21 cellular contexts compared by ENCODE assay signal in genomic region chr1:193658711-193659110, GRCh38.
"Had no signal": no experiment of that assay in that cellular context is flagged by ENCODE, and none has a peak within 500 bp of the region (broad histone marks: within the 10 kb centered on the region; RNA-seq: fewer than 3 reads in every experiment).

No MANE protein-coding gene starts in this region.

- DNase-seq: activated B cell treated with CpG ODN at 0.5 μM for 24 hours; activated CD4-positive, alpha-beta memory T cell treated with anti-CD3 and anti-CD28 coated beads, Interleukin-2, amount 10 ng/mL, durations not matched to agents 7 days and 5 days; activated CD4-positive, alpha-beta T cell treated with anti-CD3 and anti-CD28 coated beads for 48 hours; activated CD8-positive, alpha-beta memory T cell treated with anti-CD3 and anti-CD28 coated beads, Interleukin-2, amount 10 ng/mL, durations not matched to agents 7 days and 5 days; body of pancreas; central memory CD4-positive, alpha-beta T cell; colonic mucosa; endodermal cell; foreskin melanocyte; kidney glomerular epithelial cell; mammary epithelial cell; mucosa of descending colon; naive B cell; sigmoid colon; SK-N-SH; spleen; stimulated activated CD4-positive, alpha-beta T cell treated with anti-CD3 and anti-CD28 coated beads, Interleukin-4, amount 100 ng/mL, for 4 hours; stimulated activated naive B cell treated with anti-CD40 and anti-IgM and Interleukin-4, amounts not matched to agents 10 μg/mL and 1 μg/mL and 100 μg/mL, for 72 hours; transverse colon had no signal

- H3K27me3 ChIP-seq: body of pancreas, colonic mucosa, neural progenitor cell, sigmoid colon, spleen, transverse colon had no signal

- H3K4me3 ChIP-seq: body of pancreas, colonic mucosa, mucosa of descending colon, neural progenitor cell, sigmoid colon, spleen, transverse colon had no signal

- H3K9me3 ChIP-seq: body of pancreas, colonic mucosa had no signal

- ATAC-seq: activated CD8-positive, alpha-beta memory T cell treated with anti-CD3 and anti-CD28 coated beads, Interleukin-2, amount 10 ng/mL, durations not matched to agents 7 days and 5 days; body of pancreas; mucosa of descending colon; stimulated activated naive B cell treated with anti-CD40 and anti-IgM and Interleukin-4, amounts not matched to agents 10 μg/mL and 1 μg/mL and 100 μg/mL, for 72 hours had no signal

- H3K36me3 ChIP-seq: colonic mucosa, neural progenitor cell, sigmoid colon, spleen, transverse colon had no signal

- H3K27ac ChIP-seq: body of pancreas, colonic mucosa, epithelial cell of prostate, neural progenitor cell, spleen, transverse colon had no signal

- H3K4me1 ChIP-seq: body of pancreas, colonic mucosa, neural progenitor cell, spleen had no signal
